18 cellular contexts compared by ENCODE assay signal in genomic region chr16:49455181-49455990, GRCh38.
DNase-seq lines count a peak whose midpoint lies in the region; ATAC-seq and TF ChIP-seq lines count a peak whose summit lies in the region.
"Had no signal": no experiment of that assay in that cellular context is flagged by ENCODE, and none has a peak within 500 bp of the region (broad histone marks: within the 10 kb centered on the region; RNA-seq: fewer than 3 reads in every experiment).

No MANE protein-coding gene starts in this region.

- H3K4me1 ChIP-seq in RWPE2 (ENCODE audit: insufficient read depth, poor library complexity, severe bottlenecking) (no peaks in the 10 kb centered on the region), upper lobe of right lung (no peaks in the 10 kb centered on the region)

- no peak for TF ChIP-seq CTCF in RWPE2 (IDR thresholded peaks at IDR 0.05; ENCODE audit: poor library complexity, severe bottlenecking)
- TF ChIP-seq CTCF in omental fat pad (IDR thresholded peaks at IDR 0.05) = no peak
- no peak for TF ChIP-seq CTCF in upper lobe of right lung (IDR thresholded peaks at IDR 0.05)

- no peaks in the 10 kb centered on the region for H3K36me3 ChIP-seq in RWPE2 (ENCODE audit: low read depth)
- H3K36me3 ChIP-seq in upper lobe of right lung = no peaks in the 10 kb centered on the region
- H3K36me3 ChIP-seq: BLaER1 had no signal

- no peaks in the 10 kb centered on the region for H3K9me3 ChIP-seq in RWPE2 (ENCODE audit: severe bottlenecking)
- no peaks in the 10 kb centered on the region for H3K9me3 ChIP-seq in upper lobe of right lung
- H3K9me3 ChIP-seq: BLaER1 had no signal

- DNase-seq in activated effector memory CD4-positive, alpha-beta T cell treated with anti-CD3 and anti-CD28 coated beads, Interleukin-2, amount 50 U/mL, for 16 hours = peak; percentile 38
- DNase-seq in activated effector memory CD4-positive, alpha-beta T cell treated with Interleukin-2 at 50 U/mL for 16 hours = no peak
- DNase-seq in RWPE2 (ENCODE audit: low spot score) = peak; percentile 23
- DNase-seq in omental fat pad (ENCODE audit: low spot score) = peak; percentile 18
- DNase-seq in upper lobe of right lung = peak; percentile 39
- DNase-seq: CD4-positive, alpha-beta memory T cell; DMS79; KG1; NCI-H1417; NCI-H187; NCI-H2107; NCI-H510A; NCI-H748 treated with DMSO at 0.1 percent for 48 hours; OCI-M1; SHP77 treated with DMSO at 0.1 percent for 48 hours had no signal

- H3K27me3 ChIP-seq in RWPE2 (ENCODE audit: insufficient read depth, poor library complexity, severe bottlenecking) (peaks cover 8% of the 10 kb centered on the region), upper lobe of right lung (no peaks in the 10 kb centered on the region)
- H3K27me3 ChIP-seq: BLaER1 had no signal

- H3K4me3 ChIP-seq in RWPE2 (ENCODE audit: severe bottlenecking) = no peak overlapping the region
- H3K4me3 ChIP-seq in upper lobe of right lung = no peak overlapping the region
- H3K4me3 ChIP-seq: BLaER1 had no signal

- H3K27ac ChIP-seq in RWPE2 (ENCODE audit: poor library complexity, severe bottlenecking) (no peak overlapping the region), upper lobe of right lung (no peak overlapping the region)
- H3K27ac ChIP-seq: BLaER1 had no signal

- intact Hi-C loops in upper lobe of right lung (cut with DNase I) = no loop called here

- no peak for ATAC-seq in RWPE2 (ENCODE audit: low read depth)
- no peak for ATAC-seq in omental fat pad (ENCODE audit: low FRiP score)
- no peak for ATAC-seq in upper lobe of right lung
- ATAC-seq in HG03460 (IDR thresholded peaks at IDR 0.05; ENCODE audit: unreplicated experiment) = no peak
- no peak for ATAC-seq in HG03175 (IDR thresholded peaks at IDR 0.05; ENCODE audit: unreplicated experiment)
